In the genomic region with DNA sequence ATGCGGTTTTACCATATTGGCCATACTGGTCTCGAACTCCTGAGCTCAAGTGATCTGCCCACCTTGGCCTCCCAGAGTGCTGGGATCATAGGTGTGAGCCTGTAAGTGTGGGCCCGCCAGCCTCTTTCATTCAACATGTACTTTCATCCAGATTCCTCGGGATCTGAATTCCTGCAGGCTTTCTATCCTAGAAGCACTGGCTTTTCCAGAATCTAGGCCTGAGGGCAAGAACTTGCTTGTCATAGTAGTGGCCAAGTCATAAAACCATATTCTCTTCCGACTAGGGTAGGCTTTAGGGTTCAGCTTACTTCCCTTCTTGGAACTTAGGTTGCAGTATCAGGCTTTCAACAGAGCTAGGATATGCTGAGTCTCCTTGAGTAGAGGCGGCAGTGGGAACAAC, we compare ENCODE assay signal across 1 cellular context.
TF ChIP-seq lines count a peak whose summit lies in the region.

No MANE protein-coding gene starts in this region.

TF ChIP-seq in K562, 482 proteins besides CTCF, POLR2A, EP300 and RAD21:
- TF ChIP-seq ZNF431 (CRISPR knock-in tag; IDR thresholded peaks at IDR 0.05) (no peak), SMAD1 (IDR thresholded peaks at IDR 0.05; ENCODE audit: low read depth, low read length, partially characterized antibody) (no peak), ZNF507 (tag; conservative IDR thresholded peaks at IDR 0.05) (no peak), CBX2 (IDR thresholded peaks at IDR 0.05; ENCODE audit: insufficient read depth, low read length, poor library complexity, severe bottlenecking) (no peak), TCF7 (IDR thresholded peaks at IDR 0.05; ENCODE audit: borderline replicate concordance) (no peak), TCF7L2 (IDR thresholded peaks at IDR 0.05; ENCODE audit: low read depth, low read length) (no peak), ZBTB1 (CRISPR knock-in tag; IDR thresholded peaks at IDR 0.05; ENCODE audit: borderline replicate concordance, low read depth) (no peak), DPF2 (IDR thresholded peaks at IDR 0.05) (no peak), RBM17 (IDR thresholded peaks at IDR 0.05; ENCODE audit: borderline replicate concordance, low read depth, low read length) (no peak), ZBTB33 (CRISPR knock-in tag; IDR thresholded peaks at IDR 0.05) (no peak), NR3C1 (CRISPR knock-in tag; IDR thresholded peaks at IDR 0.05) (no peak), RBM25 (IDR thresholded peaks at IDR 0.05; ENCODE audit: low read depth, low read length, severe bottlenecking) (no peak), ZNF707 (CRISPR knock-in tag; conservative IDR thresholded peaks at IDR 0.05) (no peak), ZC3H11A (IDR thresholded peaks at IDR 0.05; ENCODE audit: low read depth, low read length) (no peak), HDAC2 (IDR thresholded peaks at IDR 0.05) (no peak), KDM4B (IDR thresholded peaks at IDR 0.05; ENCODE audit: borderline replicate concordance in 2 of 2, low read depth in 1 of 2) (no peak), ZNF436 (CRISPR knock-in tag; IDR thresholded peaks at IDR 0.05) (no peak), EP400 (IDR thresholded peaks at IDR 0.05) (no peak)
- TF ChIP-seq, protein P1, sequence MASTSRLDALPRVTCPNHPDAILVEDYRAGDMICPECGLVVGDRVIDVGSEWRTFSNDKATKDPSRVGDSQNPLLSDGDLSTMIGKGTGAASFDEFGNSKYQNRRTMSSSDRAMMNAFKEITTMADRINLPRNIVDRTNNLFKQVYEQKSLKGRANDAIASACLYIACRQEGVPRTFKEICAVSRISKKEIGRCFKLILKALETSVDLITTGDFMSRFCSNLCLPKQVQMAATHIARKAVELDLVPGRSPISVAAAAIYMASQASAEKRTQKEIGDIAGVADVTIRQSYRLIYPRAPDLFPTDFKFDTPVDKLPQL (IDR thresholded peaks at IDR 0.05; ENCODE audit: extremely low read depth, insufficient read length) = no peak
TF ChIP-seq in K562: peak in this region for 0.
